9 cellular contexts compared by ENCODE assay signal in genomic region chr4:122542411-122543236, GRCh38.
DNase-seq lines count a peak whose midpoint lies in the region; ATAC-seq and TF ChIP-seq lines count a peak whose summit lies in the region.
"Had no signal": no experiment of that assay in that cellular context is flagged by ENCODE, and none has a peak within 500 bp of the region (broad histone marks: within the 10 kb centered on the region; RNA-seq: fewer than 3 reads in every experiment).

No MANE protein-coding gene starts in this region.

- H3K27ac Mint-ChIP-seq in activated naive CD4-positive, alpha-beta T cell treated with anti-CD3 and anti-CD28 coated beads, Interleukin-2, amount 50 U/mL, for 72 hours, result peak overlapping the region; percentile 96 to 97
- no peak overlapping the region for H3K27ac Mint-ChIP-seq in glutamatergic neuron (ENCODE audit: unreplicated experiment)

- H3K27ac ChIP-seq in right cardiac atrium (ENCODE audit: low read length), result no peak overlapping the region
- H3K27ac ChIP-seq: foreskin keratinocyte had no signal

- H3K4me1 Mint-ChIP-seq in glutamatergic neuron (ENCODE audit: low read depth, unreplicated experiment), result no peaks in the 10 kb centered on the region

- intact Hi-C loops in right cardiac atrium (cut with DNase I), result no loop called here

- WGBS in right cardiac atrium, result 40% methylated on average over 3 of the region's 3 CpGs

- H3K27me3 Mint-ChIP-seq in glutamatergic neuron (ENCODE audit: unreplicated experiment), result no peaks in the 10 kb centered on the region

- H3K36me3 Mint-ChIP-seq in activated naive CD4-positive, alpha-beta T cell treated with anti-CD3 and anti-CD28 coated beads, Interleukin-2, amount 50 U/mL, for 72 hours, result peaks cover 0 to 7% of the 10 kb centered on the region in 2 donors
- H3K36me3 Mint-ChIP-seq in glutamatergic neuron (ENCODE audit: unreplicated experiment), result no peaks in the 10 kb centered on the region

- H3K4me1 ChIP-seq in right cardiac atrium (ENCODE audit: control insufficient read depth, insufficient read depth, low read length), result no peaks in the 10 kb centered on the region
- H3K4me1 ChIP-seq: foreskin keratinocyte had no signal

- TF ChIP-seq CTCF in glutamatergic neuron (IDR thresholded peaks at IDR 0.05; ENCODE audit: partially characterized antibody, unreplicated experiment), result no peak

- H3K4me3 Mint-ChIP-seq in glutamatergic neuron (ENCODE audit: unreplicated experiment), result no peak overlapping the region

- H3K9me3 Mint-ChIP-seq in activated naive CD4-positive, alpha-beta T cell treated with anti-CD3 and anti-CD28 coated beads, Interleukin-2, amount 50 U/mL, for 72 hours, result no peaks in the 10 kb centered on the region
- H3K9me3 Mint-ChIP-seq in glutamatergic neuron (ENCODE audit: unreplicated experiment), result no peaks in the 10 kb centered on the region

- H3K4me3 ChIP-seq in right cardiac atrium (ENCODE audit: low read length), result no peak overlapping the region

- H3K9me3 ChIP-seq in right cardiac atrium (ENCODE audit: control insufficient read depth, low read length), result peaks cover 2% of the 10 kb centered on the region

- peak; percentile 36 for DNase-seq in stimulated activated CD4-positive, alpha-beta T cell treated with anti-CD3 and anti-CD28 coated beads, Interleukin-4, amount 100 ng/mL, for 24 hours
- DNase-seq in stimulated activated CD4-positive, alpha-beta T cell treated with anti-CD3 and anti-CD28 coated beads, Interleukin-2, amount 100 ng/mL, for 24 hours, result no peak
- no peak for DNase-seq in activated naive CD4-positive, alpha-beta T cell treated with anti-CD3 and anti-CD28 coated beads, Interleukin-2, amount 50 U/mL, for 72 hours (ENCODE audit: low spot score in 2 of 2)
- DNase-seq in right cardiac atrium (no peak), NCI-H1417 (lab: John Stamatoyannopoulos, UW) (no peak), NOMO-1 treated with dmso at 0.1 percent for 144 hours (lab: John Stamatoyannopoulos, UW; ENCODE audit: unreplicated experiment) (no peak), glutamatergic neuron (no peak)

- H3K27me3 ChIP-seq in right cardiac atrium (ENCODE audit: control insufficient read depth, insufficient read depth), result no peaks in the 10 kb centered on the region
- H3K27me3 ChIP-seq: foreskin keratinocyte had no signal

- ATAC-seq in HG02973 (IDR thresholded peaks at IDR 0.05; ENCODE audit: unreplicated experiment) (peak; percentile 86), right cardiac atrium (no peak)
- ATAC-seq in activated naive CD4-positive, alpha-beta T cell treated with anti-CD3 and anti-CD28 coated beads, Interleukin-2, amount 50 U/mL, for 72 hours, result peak; percentile 63 to 77
- ATAC-seq: foreskin keratinocyte had no signal

Comparison
In these comparisons a context has a peak if more than half of its experiments do, and no peak if none do; other contexts are left out.
1. ATAC-seq: peak in HG02973 (single experiment) and activated naive CD4-positive, alpha-beta T cell treated with anti-CD3 and anti-CD28 coated beads, Interleukin-2, amount 50 U/mL, for 72 hours (2 of 2); none in right cardiac atrium (0 of 2).